Comparison of ENCODE assay signal across 8 cellular contexts in the genomic region with DNA sequence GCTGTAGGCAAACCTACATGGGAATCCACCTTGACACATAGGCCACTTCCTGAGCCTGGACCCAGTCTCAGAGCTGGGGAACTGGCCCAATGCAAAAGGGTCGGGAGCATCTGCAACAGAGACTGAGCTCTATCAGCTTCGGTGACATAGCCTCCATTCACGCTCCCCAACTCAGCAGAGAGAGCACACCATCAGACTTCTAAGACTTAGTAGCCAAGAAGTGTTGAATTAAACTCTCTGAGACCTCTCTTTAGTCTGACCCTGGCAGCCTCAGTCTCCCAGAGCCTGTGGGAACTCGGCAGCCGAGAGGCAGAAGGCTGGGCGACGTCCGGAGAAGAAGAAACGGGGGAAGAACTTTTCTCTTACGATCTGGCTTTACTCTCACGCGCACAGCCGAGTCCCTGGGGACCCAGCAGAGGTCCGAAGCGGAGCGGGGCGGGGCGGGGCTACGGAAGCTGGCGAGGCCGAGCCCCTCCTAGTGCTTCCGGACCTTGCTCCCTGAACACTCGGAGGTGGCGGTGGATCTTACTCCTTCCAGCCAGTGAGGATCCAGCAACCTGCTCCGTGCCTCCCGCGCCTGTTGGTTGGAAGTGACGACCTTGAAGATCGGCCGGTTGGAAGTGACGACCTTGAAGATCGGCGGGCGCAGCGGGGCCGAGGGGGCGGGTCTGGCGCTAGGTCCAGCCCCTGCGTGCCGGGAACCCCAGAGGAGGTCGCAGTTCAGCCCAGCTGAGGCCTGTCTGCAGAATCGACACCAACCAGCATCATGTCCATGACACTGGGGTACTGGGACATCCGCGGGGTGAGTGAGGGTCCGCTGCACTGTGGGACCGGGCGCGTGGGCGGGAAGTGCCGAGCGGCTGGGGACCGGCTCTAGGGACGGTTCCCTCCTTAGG. TPM values are rescaled to one million over a fixed set of nuclear protein-coding genes. Genes with fewer than 3 reads are reported as not detected.
DNase-seq lines count a peak whose midpoint lies in the region; ATAC-seq and TF ChIP-seq lines count a peak whose summit lies in the region.

Gene GSTM4 (plus strand): TSS at position 476 of the 896 bp plus-strand sequence. CDS start 291 bp downstream, at position 767.

- intact Hi-C loops in activated CD4-positive, alpha-beta memory T cell treated with anti-CD3 and anti-CD28 coated beads for 36 hours (cut with micrococcal nuclease): no loop called here
- intact Hi-C loops in lower lobe of right lung (cut with DNase I): no loop called here

- DNase-seq in AG08395 (ENCODE audit: low spot score): peak; percentile 85
- peak; percentile 56 for DNase-seq in NCI-H69 (lab: John Stamatoyannopoulos, UW)
- peak; percentile 80 for DNase-seq in activated CD4-positive, alpha-beta memory T cell treated with anti-CD3 and anti-CD28 coated beads for 36 hours
- DNase-seq in ecto neural progenitor cell (ENCODE audit: low spot score): peak; percentile 86
- DNase-seq in lower lobe of right lung: peak; percentile 91
- DNase-seq in stimulated activated CD4-positive, alpha-beta T cell treated with anti-CD3 and anti-CD28 coated beads, TNF-alpha, amount 100 ng/mL, for 1 hour (ENCODE audit: low read depth in 3 of 3, low spot score in 1 of 3): peak in 2 of 3 donors; percentile 8 to 54

- H3K4me1 Mint-ChIP-seq in activated CD4-positive, alpha-beta memory T cell treated with anti-CD3 and anti-CD28 coated beads for 36 hours (ENCODE audit: low read depth): peaks cover 12% of the 10 kb centered on the region

- H3K27ac ChIP-seq in lower lobe of right lung: peak within 1 kb of the TSS; percentile 88

- POLR2A ChIA-PET in activated CD4-positive, alpha-beta memory T cell treated with anti-CD3 and anti-CD28 coated beads for 36 hours (lab: Charles Lee): interaction anchor here (0.6 to 1.7 kb wide), 2 partner anchors 36 to 329 kb away, joined by 4 read pairs; partner anchors contain the start of genes AHCYL1, AMPD2 and GNAT2

- ATAC-seq in GM18861 (IDR thresholded peaks at IDR 0.05; ENCODE audit: unreplicated experiment) (peak; percentile 66), HG03066 (IDR thresholded peaks at IDR 0.05; ENCODE audit: low read depth, unreplicated experiment) (peak; percentile 93), lower lobe of right lung (peak; percentile 95 to 98)

- CTCF ChIA-PET in activated CD4-positive, alpha-beta memory T cell treated with anti-CD3 and anti-CD28 coated beads for 36 hours (lab: Charles Lee): interaction anchor here (1.1 to 8.4 kb wide), 6 partner anchors 16 to 329 kb away, joined by 3 to 71 read pairs (median 4); partner anchors contain the start of gene AHCYL1

- peak within 1 kb of the TSS; percentile 79 for H3K4me3 ChIP-seq in lower lobe of right lung

- peaks cover 20% of the 10 kb centered on the region for H3K36me3 ChIP-seq in lower lobe of right lung

- TF ChIP-seq CTCF in lower lobe of right lung (IDR thresholded peaks at IDR 0.05): no peak

- peaks cover 11% of the 10 kb centered on the region for H3K4me1 ChIP-seq in lower lobe of right lung

- H3K36me3 Mint-ChIP-seq in activated CD4-positive, alpha-beta memory T cell treated with anti-CD3 and anti-CD28 coated beads for 36 hours: no peaks in the 10 kb centered on the region

- peaks cover 10% of the 10 kb centered on the region for H3K27me3 Mint-ChIP-seq in activated CD4-positive, alpha-beta memory T cell treated with anti-CD3 and anti-CD28 coated beads for 36 hours

- no peaks in the 10 kb centered on the region for H3K9me3 Mint-ChIP-seq in activated CD4-positive, alpha-beta memory T cell treated with anti-CD3 and anti-CD28 coated beads for 36 hours

- no peaks in the 10 kb centered on the region for H3K9me3 ChIP-seq in lower lobe of right lung

- H3K4me3 Mint-ChIP-seq in activated CD4-positive, alpha-beta memory T cell treated with anti-CD3 and anti-CD28 coated beads for 36 hours: peak within 1 kb of the TSS; percentile 89

- no peaks in the 10 kb centered on the region for H3K27me3 ChIP-seq in lower lobe of right lung (ENCODE audit: low read depth)

- peak within 1 kb of the TSS; percentile 66 for H3K27ac Mint-ChIP-seq in activated CD4-positive, alpha-beta memory T cell treated with anti-CD3 and anti-CD28 coated beads for 36 hours

RNA-seq across cellular contexts. Expression of gene GSTM4, which starts in this region (rescaled TPM):
- total RNA-seq in activated CD4-positive, alpha-beta memory T cell treated with anti-CD3 and anti-CD28 coated beads for 36 hours: 10 to 100 TPM in 1 of 2 experiments, 1 to 10 TPM in 1; 8.2 to 12.0 TPM
- 15.7 TPM for total RNA-seq in lower lobe of right lung

Comparison
In these comparisons a context has a peak if more than half of its experiments do, and no peak if none do; other contexts are left out.
1. Peak in every context shown above with its lines: DNase-seq, ATAC-seq, H3K4me3 ChIP-seq and H3K27ac ChIP-seq.
2. DNase-seq: peak in every context shown above with its lines; median percentile 91 in lower lobe of right lung; 86 in ecto neural progenitor cell; 85 in AG08395; 80 in activated CD4-positive, alpha-beta memory T cell treated with anti-CD3 and anti-CD28 coated beads for 36 hours; 56 in NCI-H69; 31 in stimulated activated CD4-positive, alpha-beta T cell treated with anti-CD3 and anti-CD28 coated beads, TNF-alpha, amount 100 ng/mL, for 1 hour.